Comparison of ENCODE assay signal across 10 cellular contexts in the genomic region with DNA sequence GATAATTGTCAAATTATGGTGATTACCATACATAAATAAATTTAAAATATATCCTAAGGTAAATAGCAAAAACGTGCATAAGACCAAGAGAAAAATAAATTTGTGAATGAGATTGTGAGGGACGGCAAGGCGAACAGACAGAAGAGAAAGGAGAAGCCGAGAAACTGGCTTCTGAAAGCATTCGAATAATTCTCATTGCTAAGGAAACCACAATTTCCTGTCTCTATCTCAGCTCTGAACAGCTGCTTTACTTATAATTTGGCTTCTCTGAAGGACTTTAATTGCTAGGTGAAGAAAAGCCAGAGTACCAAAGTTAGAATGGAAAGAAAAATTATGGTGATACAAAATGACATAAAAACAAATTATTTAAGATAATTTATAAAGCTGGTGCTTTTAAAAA.
DNase-seq lines count a peak whose midpoint lies in the region; ATAC-seq and TF ChIP-seq lines count a peak whose summit lies in the region.
"Had no signal": no experiment of that assay in that cellular context is flagged by ENCODE, and none has a peak within 500 bp of the region (broad histone marks: within the 10 kb centered on the region; RNA-seq: fewer than 3 reads in every experiment).

No MANE protein-coding gene starts in this region.

- peaks cover 7% of the 10 kb centered on the region for H3K4me1 ChIP-seq in ACC112 (ENCODE audit: control insufficient read depth, insufficient read depth, low read length, unreplicated experiment)

- H3K27ac Mint-ChIP-seq in WTC11, result no peak overlapping the region
- H3K27ac Mint-ChIP-seq: CD4-positive, CD25-positive, alpha-beta regulatory T cell had no signal

- CTCF ChIA-PET in WTC11 (lab: Charles Lee), result no interaction called here

- H3K27me3 ChIP-seq in ACC112 (ENCODE audit: insufficient read depth, low read length), result no peaks in the 10 kb centered on the region

- H2AFZ ChIP-seq in ACC112 (ENCODE audit: low read length, unreplicated experiment), result peak overlapping the region; percentile 71

- H3K27ac ChIP-seq in ACC112 (ENCODE audit: low read depth, low read length) (no peak overlapping the region), SK-N-MC (no peak overlapping the region; the same call in 1 of the 2 replicates)
- H3K27ac ChIP-seq: WERI-Rb-1 had no signal

- H3K4me3 Mint-ChIP-seq in WTC11, result no peak overlapping the region
- no peak overlapping the region for H3K4me3 Mint-ChIP-seq in activated T-cell treated with anti-CD3 and anti-CD28 coated beads, Interleukin-2, amount 50 U/mL, for 4 hours
- H3K4me3 Mint-ChIP-seq: CD4-positive, CD25-positive, alpha-beta regulatory T cell had no signal

- DNase-seq in GM19238 (ENCODE audit: insufficient read length, low spot score) (peak; percentile 5), SK-N-MC (ENCODE audit: low read depth, low spot score) (peak; percentile 62), WTC11 (ENCODE audit: low spot score) (no peak), NCI-H82 treated with DMSO at 0.1 percent for 48 hours (lab: John Stamatoyannopoulos, UW; ENCODE audit: unreplicated experiment) (no peak), ACHN (no peak)
- DNase-seq in activated T-cell treated with anti-CD3 and anti-CD28 coated beads, Interleukin-2, amount 50 U/mL, for 4 hours, result no peak
- DNase-seq: WERI-Rb-1 had no signal

- H3K4me3 ChIP-seq in ACC112 (ENCODE audit: low read depth, low read length) (peak overlapping the region; percentile 34), SK-N-MC (0 out of 2 replicates have a peak overlapping the region, but pooled peaks have one; percentile 38)

- H3K36me3 ChIP-seq in ACC112 (ENCODE audit: insufficient read depth, low read length), result no peaks in the 10 kb centered on the region
- no peaks in the 10 kb centered on the region for H3K36me3 ChIP-seq in SK-N-MC (ENCODE audit: insufficient read depth, low read length)
- H3K36me3 ChIP-seq: WERI-Rb-1 had no signal

- no peaks in the 10 kb centered on the region for H3K4me1 Mint-ChIP-seq in WTC11
- H3K4me1 Mint-ChIP-seq in activated T-cell treated with anti-CD3 and anti-CD28 coated beads, Interleukin-2, amount 50 U/mL, for 4 hours (ENCODE audit: low read depth), result peaks cover 3% of the 10 kb centered on the region

- H3K36me3 Mint-ChIP-seq in WTC11, result peaks cover 3% of the 10 kb centered on the region; the same call in 1 of the 2 replicates
- no peaks in the 10 kb centered on the region for H3K36me3 Mint-ChIP-seq in activated T-cell treated with anti-CD3 and anti-CD28 coated beads, Interleukin-2, amount 50 U/mL, for 4 hours (ENCODE audit: insufficient read depth)
- H3K36me3 Mint-ChIP-seq: CD4-positive, CD25-positive, alpha-beta regulatory T cell had no signal

- H3K27me3 Mint-ChIP-seq in WTC11 (ENCODE audit: low read depth), result no peaks in the 10 kb centered on the region
- H3K27me3 Mint-ChIP-seq in activated T-cell treated with anti-CD3 and anti-CD28 coated beads, Interleukin-2, amount 50 U/mL, for 4 hours (ENCODE audit: low read depth), result no peaks in the 10 kb centered on the region
- H3K27me3 Mint-ChIP-seq: CD4-positive, CD25-positive, alpha-beta regulatory T cell had no signal

- POLR2A ChIA-PET in WTC11 (lab: Charles Lee), result no interaction called here

- ATAC-seq in HG02981 (IDR thresholded peaks at IDR 0.05; ENCODE audit: unreplicated experiment) (peak; percentile 94), WTC11 (no peak)
- ATAC-seq in activated T-cell treated with anti-CD3 and anti-CD28 coated beads, Interleukin-2, amount 50 U/mL, for 4 hours, result no peak

- H3K9ac ChIP-seq in SK-N-MC (ENCODE audit: insufficient read length), result no peak overlapping the region

- no peaks in the 10 kb centered on the region for H3K9me3 Mint-ChIP-seq in WTC11
- no peaks in the 10 kb centered on the region for H3K9me3 Mint-ChIP-seq in activated T-cell treated with anti-CD3 and anti-CD28 coated beads, Interleukin-2, amount 50 U/mL, for 4 hours

- no peaks in the 10 kb centered on the region for H3K79me2 ChIP-seq in ACC112 (ENCODE audit: control insufficient read depth, insufficient read depth, low read length, unreplicated experiment)

- in situ Hi-C loops in ACHN (cut with HindIII; ENCODE audit: low pct_ligation_motif_present, low pct_unique_long_range_greater_than_20kb, low sequenced_read_pairs), result no loop called here

- no peaks in the 10 kb centered on the region for H3K9me3 ChIP-seq in SK-N-MC (ENCODE audit: low read depth, low read length)

- no peak for TF ChIP-seq CTCF in WTC11 (IDR thresholded peaks at IDR 0.05)

TF ChIP-seq in WTC11, 78 proteins besides CTCF, POLR2A, EP300 and RAD21:
- no peak for TF ChIP-seq GRHL2 (CRISPR knock-in tag; IDR thresholded peaks at IDR 0.05; ENCODE audit: insufficient replicate concordance, severe bottlenecking)
- TF ChIP-seq ETV6 (CRISPR knock-in tag; IDR thresholded peaks at IDR 0.05), result no peak
- TF ChIP-seq KAT7 (CRISPR knock-in tag; IDR thresholded peaks at IDR 0.05; ENCODE audit: borderline replicate concordance), result no peak
- TF ChIP-seq, protein P1, sequence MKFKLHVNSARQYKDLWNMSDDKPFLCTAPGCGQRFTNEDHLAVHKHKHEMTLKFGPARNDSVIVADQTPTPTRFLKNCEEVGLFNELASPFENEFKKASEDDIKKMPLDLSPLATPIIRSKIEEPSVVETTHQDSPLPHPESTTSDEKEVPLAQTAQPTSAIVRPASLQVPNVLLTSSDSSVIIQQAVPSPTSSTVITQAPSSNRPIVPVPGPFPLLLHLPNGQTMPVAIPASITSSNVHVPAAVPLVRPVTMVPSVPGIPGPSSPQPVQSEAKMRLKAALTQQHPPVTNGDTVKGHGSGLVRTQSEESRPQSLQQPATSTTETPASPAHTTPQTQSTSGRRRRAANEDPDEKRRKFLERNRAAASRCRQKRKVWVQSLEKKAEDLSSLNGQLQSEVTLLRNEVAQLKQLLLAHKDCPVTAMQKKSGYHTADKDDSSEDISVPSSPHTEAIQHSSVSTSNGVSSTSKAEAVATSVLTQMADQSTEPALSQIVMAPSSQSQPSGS (CRISPR knock-in tag; IDR thresholded peaks at IDR 0.05; ENCODE audit: borderline replicate concordance, low read depth), result no peak
- TF ChIP-seq, protein P2, sequence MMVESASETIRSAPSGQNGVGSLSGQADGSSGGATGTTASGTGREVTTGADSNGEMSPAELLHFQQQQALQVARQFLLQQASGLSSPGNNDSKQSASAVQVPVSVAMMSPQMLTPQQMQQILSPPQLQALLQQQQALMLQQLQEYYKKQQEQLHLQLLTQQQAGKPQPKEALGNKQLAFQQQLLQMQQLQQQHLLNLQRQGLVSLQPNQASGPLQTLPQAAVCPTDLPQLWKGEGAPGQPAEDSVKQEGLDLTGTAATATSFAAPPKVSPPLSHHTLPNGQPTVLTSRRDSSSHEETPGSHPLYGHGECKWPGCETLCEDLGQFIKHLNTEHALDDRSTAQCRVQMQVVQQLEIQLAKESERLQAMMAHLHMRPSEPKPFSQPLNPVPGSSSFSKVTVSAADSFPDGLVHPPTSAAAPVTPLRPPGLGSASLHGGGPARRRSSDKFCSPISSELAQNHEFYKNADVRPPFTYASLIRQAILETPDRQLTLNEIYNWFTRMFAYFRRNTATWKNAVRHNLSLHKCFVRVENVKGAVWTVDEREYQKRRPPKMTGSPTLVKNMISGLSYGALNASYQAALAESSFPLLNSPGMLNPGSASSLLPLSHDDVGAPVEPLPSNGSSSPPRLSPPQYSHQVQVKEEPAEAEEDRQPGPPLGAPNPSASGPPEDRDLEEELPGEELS (CRISPR knock-in tag; IDR thresholded peaks at IDR 0.05), result no peak
- no peak for TF ChIP-seq JUN (CRISPR knock-in tag; IDR thresholded peaks at IDR 0.05)
- TF ChIP-seq, protein P3, sequence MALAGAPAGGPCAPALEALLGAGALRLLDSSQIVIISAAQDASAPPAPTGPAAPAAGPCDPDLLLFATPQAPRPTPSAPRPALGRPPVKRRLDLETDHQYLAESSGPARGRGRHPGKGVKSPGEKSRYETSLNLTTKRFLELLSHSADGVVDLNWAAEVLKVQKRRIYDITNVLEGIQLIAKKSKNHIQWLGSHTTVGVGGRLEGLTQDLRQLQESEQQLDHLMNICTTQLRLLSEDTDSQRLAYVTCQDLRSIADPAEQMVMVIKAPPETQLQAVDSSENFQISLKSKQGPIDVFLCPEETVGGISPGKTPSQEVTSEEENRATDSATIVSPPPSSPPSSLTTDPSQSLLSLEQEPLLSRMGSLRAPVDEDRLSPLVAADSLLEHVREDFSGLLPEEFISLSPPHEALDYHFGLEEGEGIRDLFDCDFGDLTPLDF (CRISPR knock-in tag; IDR thresholded peaks at IDR 0.05), result no peak
- TF ChIP-seq TEAD4 (CRISPR knock-in tag; IDR thresholded peaks at IDR 0.05), result no peak
- TF ChIP-seq, protein P4, sequence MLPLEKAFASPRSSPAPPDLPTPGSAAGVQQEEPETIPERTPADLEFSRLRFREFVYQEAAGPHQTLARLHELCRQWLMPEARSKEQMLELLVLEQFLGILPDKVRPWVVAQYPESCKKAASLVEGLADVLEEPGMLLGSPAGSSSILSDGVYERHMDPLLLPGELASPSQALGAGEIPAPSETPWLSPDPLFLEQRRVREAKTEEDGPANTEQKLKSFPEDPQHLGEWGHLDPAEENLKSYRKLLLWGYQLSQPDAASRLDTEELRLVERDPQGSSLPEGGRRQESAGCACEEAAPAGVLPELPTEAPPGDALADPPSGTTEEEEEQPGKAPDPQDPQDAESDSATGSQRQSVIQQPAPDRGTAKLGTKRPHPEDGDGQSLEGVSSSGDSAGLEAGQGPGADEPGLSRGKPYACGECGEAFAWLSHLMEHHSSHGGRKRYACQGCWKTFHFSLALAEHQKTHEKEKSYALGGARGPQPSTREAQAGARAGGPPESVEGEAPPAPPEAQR (CRISPR knock-in tag; IDR thresholded peaks at IDR 0.05), result no peak

Comparison
In these comparisons a context has a peak if more than half of its experiments do, and no peak if none do; other contexts are left out.
1. DNase-seq: peak in GM19238 (single experiment) and SK-N-MC (single experiment); none in WTC11 (single experiment), NCI-H82 treated with DMSO at 0.1 percent for 48 hours (single experiment), ACHN (single experiment) and activated T-cell treated with anti-CD3 and anti-CD28 coated beads, Interleukin-2, amount 50 U/mL, for 4 hours (single experiment).